9 cellular contexts compared by ENCODE assay signal in genomic region chr2:186862869-186863709, GRCh38. TPM values are rescaled to one million over a fixed set of nuclear protein-coding genes. Genes with fewer than 3 reads are reported as not detected.
DNase-seq lines count a peak whose midpoint lies in the region; ATAC-seq and TF ChIP-seq lines count a peak whose summit lies in the region.
"Had no signal": no experiment of that assay in that cellular context is flagged by ENCODE, and none has a peak within 500 bp of the region (broad histone marks: within the 10 kb centered on the region; RNA-seq: fewer than 3 reads in every experiment).

No MANE protein-coding gene starts in this region.

- DNase-seq in Caki2 (ENCODE audit: low read depth): peak; percentile 12
- DNase-seq in Kasumi-1 (lab: John Stamatoyannopoulos, UW): peak; percentile 63 to 73
- no peak for DNase-seq in WERI-Rb-1
- no peak for DNase-seq in right atrium auricular region (ENCODE audit: low spot score)
- no peak for DNase-seq in thyroid gland
- DNase-seq in NCI-H2107 (lab: John Stamatoyannopoulos, UW): no peak
- DNase-seq: left cardiac atrium had no signal

- H3K36me3 ChIP-seq in WERI-Rb-1 (no peaks in the 10 kb centered on the region), right atrium auricular region (no peaks in the 10 kb centered on the region), thyroid gland (no peaks in the 10 kb centered on the region)

- H3K4me1 ChIP-seq in right atrium auricular region (no peaks in the 10 kb centered on the region), thyroid gland (no peaks in the 10 kb centered on the region)

- TF ChIP-seq POLR2A in thyroid gland (IDR thresholded peaks at IDR 0.05): no peak

- peak; percentile 47 for ATAC-seq in GM19467 (IDR thresholded peaks at IDR 0.05; ENCODE audit: unreplicated experiment)
- ATAC-seq in activated CD4-positive, CD25-positive, alpha-beta regulatory T cell treated with anti-CD3 and anti-CD28 coated beads, Interleukin-2, amount 50 U/mL, for 24 hours: no peak

- WGBS in thyroid gland, 2 donors: 10 to 13% methylated on average over 2 of the region's 2 CpGs

- peak; percentile 33; the same call in 1 of the 2 replicates for TF ChIP-seq CTCF in WERI-Rb-1 (IDR thresholded peaks at IDR 0.05; ENCODE audit: low read depth, low read length)
- TF ChIP-seq CTCF in right atrium auricular region (IDR thresholded peaks at IDR 0.05): peak; percentile 36 to 79
- peak in 5 of 6 experiments; percentile 11 to 64 (median 56) for TF ChIP-seq CTCF in thyroid gland (IDR thresholded peaks at IDR 0.05)

- H3K4me3 ChIP-seq in WERI-Rb-1 (ENCODE audit: low read depth, low read length) (no peak overlapping the region), right atrium auricular region (no peak overlapping the region), thyroid gland (replicated peaks in 1 of 3) (no peak overlapping the region)

- H3K9me3 ChIP-seq in WERI-Rb-1 (ENCODE audit: severe bottlenecking) (no peaks in the 10 kb centered on the region), right atrium auricular region (no peaks in the 10 kb centered on the region), thyroid gland (no peaks in the 10 kb centered on the region)

- H3K27ac ChIP-seq in WERI-Rb-1 (no peak overlapping the region), right atrium auricular region (no peak overlapping the region), thyroid gland (no peak overlapping the region)

- in situ Hi-C loops in Caki2 (cut with HindIII; ENCODE audit: low pct_unique_long_range_greater_than_20kb, low sequenced_read_pairs): no loop called here

- intact Hi-C loops in thyroid gland (cut with DNase I): loop anchor here (5.0 kb wide), 1 partner anchor 594 kb away; no protein-coding TSS in a partner anchor

- no peaks in the 10 kb centered on the region for H3K27me3 ChIP-seq in WERI-Rb-1 (ENCODE audit: insufficient read depth, low read depth, severe bottlenecking)
- H3K27me3 ChIP-seq in right atrium auricular region: no peaks in the 10 kb centered on the region
- no peaks in the 10 kb centered on the region for H3K27me3 ChIP-seq in thyroid gland

RNA-seq across cellular contexts. Expression of gene ZSWIM2, which starts 14.1 kb away (rescaled TPM):
- total RNA-seq in Caki2 (2014; rRNA removed; shearing (Covaris generic); ENCODE audit: low replicate concordance): not detected in 2 replicates
- total RNA-seq in right atrium auricular region: not detected
- total RNA-seq in thyroid gland: not detected
- total RNA-seq: left cardiac atrium had no signal

Comparison
In these comparisons a context has a peak if more than half of its experiments do, and no peak if none do; other contexts are left out.
1. DNase-seq: peak in Caki2 (single experiment) and Kasumi-1 (2 of 2); none in WERI-Rb-1 (single experiment), right atrium auricular region (single experiment), thyroid gland (0 of 2) and NCI-H2107 (single experiment).
2. Peak in every context shown above with its lines, with median percentiles within 50 percentile points of each other: CTCF ChIP-seq.